In genomic region chr18:3401669-3402620, GRCh38 we compare ENCODE assay signal across 10 cellular contexts. TPM values are rescaled to one million over a fixed set of nuclear protein-coding genes. Genes with fewer than 3 reads are reported as not detected.
DNase-seq lines count a peak whose midpoint lies in the region; ATAC-seq and TF ChIP-seq lines count a peak whose summit lies in the region.
"Had no signal": no experiment of that assay in that cellular context is flagged by ENCODE, and none has a peak within 500 bp of the region (broad histone marks: within the 10 kb centered on the region; RNA-seq: fewer than 3 reads in every experiment).

No MANE protein-coding gene starts in this region.

- H3K27me3 Mint-ChIP-seq in stimulated activated memory B cell treated with anti-CD40 and anti-IgM and Interleukin-4, amounts not matched to agents 10 μg/mL and 1 μg/mL and 100 μg/mL, for 72 hours = no peaks in the 10 kb centered on the region

- H3K27ac Mint-ChIP-seq in stimulated activated memory B cell treated with anti-CD40 and anti-IgM and Interleukin-4, amounts not matched to agents 10 μg/mL and 1 μg/mL and 100 μg/mL, for 72 hours = peak overlapping the region; percentile 92
- H3K27ac Mint-ChIP-seq: activated naive CD8-positive, alpha-beta T cell treated with anti-CD3 and anti-CD28 coated beads for 36 hours had no signal

- intact Hi-C loops in lower lobe of right lung (cut with DNase I) = no loop called here

- peaks cover 52% of the 10 kb centered on the region for H3K4me1 Mint-ChIP-seq in stimulated activated memory B cell treated with anti-CD40 and anti-IgM and Interleukin-4, amounts not matched to agents 10 μg/mL and 1 μg/mL and 100 μg/mL, for 72 hours

- H3K9me3 ChIP-seq in lower lobe of right lung = peaks cover 4% of the 10 kb centered on the region

- ATAC-seq in GM19023 (IDR thresholded peaks at IDR 0.05; ENCODE audit: unreplicated experiment) (peak; percentile 84), HG02588 (IDR thresholded peaks at IDR 0.05; ENCODE audit: unreplicated experiment) (peak; percentile 87), HG03460 (IDR thresholded peaks at IDR 0.05; ENCODE audit: unreplicated experiment) (peak; percentile 88), lower lobe of right lung (no peak)
- peak; percentile 87 for ATAC-seq in stimulated activated memory B cell treated with anti-CD40 and anti-IgM and Interleukin-4, amounts not matched to agents 10 μg/mL and 1 μg/mL and 100 μg/mL, for 72 hours

- TF ChIP-seq CTCF in lower lobe of right lung (IDR thresholded peaks at IDR 0.05) = no peak

- no peak overlapping the region for H3K27ac ChIP-seq in lower lobe of right lung
- H3K27ac ChIP-seq: epithelial cell of prostate, WERI-Rb-1 had no signal

- H3K4me3 Mint-ChIP-seq in stimulated activated memory B cell treated with anti-CD40 and anti-IgM and Interleukin-4, amounts not matched to agents 10 μg/mL and 1 μg/mL and 100 μg/mL, for 72 hours = peak overlapping the region; percentile 27
- H3K4me3 Mint-ChIP-seq: activated naive CD8-positive, alpha-beta T cell treated with anti-CD3 and anti-CD28 coated beads for 36 hours had no signal

- H3K36me3 ChIP-seq in lower lobe of right lung = no peaks in the 10 kb centered on the region
- H3K36me3 ChIP-seq: WERI-Rb-1 had no signal

- H3K4me3 ChIP-seq in lower lobe of right lung = no peak overlapping the region

- no peak for DNase-seq in DMS 273 (lab: John Stamatoyannopoulos, UW; ENCODE audit: unreplicated experiment)
- DNase-seq in lower lobe of right lung = no peak
- DNase-seq in T-helper 2 cell = no peak
- DNase-seq: activated naive CD8-positive, alpha-beta T cell treated with anti-CD3 and anti-CD28 coated beads for 36 hours; WERI-Rb-1 had no signal

- H3K27me3 ChIP-seq in lower lobe of right lung (ENCODE audit: low read depth) = no peaks in the 10 kb centered on the region

- no peaks in the 10 kb centered on the region for H3K4me1 ChIP-seq in lower lobe of right lung

- H3K9me3 Mint-ChIP-seq in stimulated activated memory B cell treated with anti-CD40 and anti-IgM and Interleukin-4, amounts not matched to agents 10 μg/mL and 1 μg/mL and 100 μg/mL, for 72 hours = no peaks in the 10 kb centered on the region
- H3K9me3 Mint-ChIP-seq: activated naive CD8-positive, alpha-beta T cell treated with anti-CD3 and anti-CD28 coated beads for 36 hours had no signal

- no peaks in the 10 kb centered on the region for H3K36me3 Mint-ChIP-seq in stimulated activated memory B cell treated with anti-CD40 and anti-IgM and Interleukin-4, amounts not matched to agents 10 μg/mL and 1 μg/mL and 100 μg/mL, for 72 hours
- H3K36me3 Mint-ChIP-seq: activated naive CD8-positive, alpha-beta T cell treated with anti-CD3 and anti-CD28 coated beads for 36 hours had no signal

RNA-seq across cellular contexts. Expression of gene TGIF1, which starts 48.0 kb away (rescaled TPM):
- total RNA-seq in lower lobe of right lung = 45.8 TPM

Comparison
In these comparisons a context has a peak if more than half of its experiments do, and no peak if none do; other contexts are left out.
1. ATAC-seq: peak in GM19023 (single experiment), HG02588 (single experiment), HG03460 (single experiment) and stimulated activated memory B cell treated with anti-CD40 and anti-IgM and Interleukin-4, amounts not matched to agents 10 μg/mL and 1 μg/mL and 100 μg/mL, for 72 hours (single experiment); none in lower lobe of right lung (0 of 2).